Comparison of ENCODE assay signal across 10 cellular contexts in the genomic region with DNA sequence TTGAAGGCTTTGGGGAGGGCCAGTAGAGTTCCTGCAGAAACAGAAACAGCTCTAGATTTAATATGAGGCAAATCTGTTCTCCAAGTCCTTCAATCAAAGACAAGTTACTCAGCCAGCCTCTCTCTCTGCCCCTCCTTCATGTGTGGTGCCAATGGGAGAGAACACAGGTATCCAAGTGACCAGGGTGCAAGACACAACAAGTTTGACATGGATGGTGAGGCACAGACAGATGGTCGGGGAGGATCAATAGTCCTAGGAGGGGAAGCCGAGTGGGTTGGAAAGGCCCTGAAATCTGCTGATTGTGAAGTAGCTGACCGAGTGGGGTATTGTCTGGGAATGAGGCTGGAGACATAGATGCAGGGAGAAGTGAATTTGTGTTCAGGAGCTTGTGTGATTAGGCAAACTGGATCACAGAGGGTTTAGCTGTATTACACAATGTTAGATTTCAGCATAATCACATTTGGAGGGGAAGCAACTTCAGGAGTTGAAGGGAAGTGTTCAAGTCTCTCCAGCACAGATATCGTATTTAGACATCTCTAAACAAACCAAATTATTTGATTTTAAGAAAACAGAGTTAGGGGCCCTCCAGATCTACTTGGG. TPM values are rescaled to one million over a fixed set of nuclear protein-coding genes. Genes with fewer than 3 reads are reported as not detected.
A peak's percentile ranks its signal among the peaks of the same experiment; 100 is the strongest.
DNase-seq lines count a peak whose midpoint lies in the region; ATAC-seq and TF ChIP-seq lines count a peak whose summit lies in the region.
"Had no signal": no experiment of that assay in that cellular context is flagged by ENCODE, and none has a peak within 500 bp of the region (broad histone marks: within the 10 kb centered on the region; RNA-seq: fewer than 3 reads in every experiment).

No MANE protein-coding gene starts in this region.

- H3K27me3 Mint-ChIP-seq in natural killer cell treated with Interleukin-12 subunit alpha and Interleukin-12 subunit beta and Interleukin-15 and Interleukin-18, amount 100 ng/mL, for 72 hours, result no peaks in the 10 kb centered on the region

- H3K27me3 ChIP-seq in HL-60 (ENCODE audit: insufficient read depth, poor library complexity, severe bottlenecking), result no peaks in the 10 kb centered on the region
- H3K27me3 ChIP-seq: hepatocyte, SJSA1 had no signal

- peak overlapping the region; percentile 81 for H3K4me3 Mint-ChIP-seq in natural killer cell treated with Interleukin-12 subunit alpha and Interleukin-12 subunit beta and Interleukin-15 and Interleukin-18, amount 100 ng/mL, for 72 hours

- H3K27ac Mint-ChIP-seq in natural killer cell treated with Interleukin-12 subunit alpha and Interleukin-12 subunit beta and Interleukin-15 and Interleukin-18, amount 100 ng/mL, for 72 hours, result peak overlapping the region; percentile 99

- peaks cover 50% of the 10 kb centered on the region for H3K36me3 Mint-ChIP-seq in natural killer cell treated with Interleukin-12 subunit alpha and Interleukin-12 subunit beta and Interleukin-15 and Interleukin-18, amount 100 ng/mL, for 72 hours

- TF ChIP-seq CTCF in HL-60 (IDR thresholded peaks at IDR 0.05; ENCODE audit: insufficient read depth, low read length), result no peak

- H3K4me1 Mint-ChIP-seq in natural killer cell treated with Interleukin-12 subunit alpha and Interleukin-12 subunit beta and Interleukin-15 and Interleukin-18, amount 100 ng/mL, for 72 hours (ENCODE audit: low read depth in 2 of 2), result peaks cover 66 to 80% of the 10 kb centered on the region in 2 donors

- DNase-seq in CD1c-positive myeloid dendritic cell (ENCODE audit: extremely low spot score) (peak; percentile 66), HL-60 (ENCODE audit: low read depth in 1 of 2, low spot score in 1 of 2) (peak; percentile 38 to 46), DMS79 (lab: John Stamatoyannopoulos, UW) (no peak)
- no peak for DNase-seq in natural killer cell treated with Interleukin-12 subunit alpha and Interleukin-12 subunit beta and Interleukin-15 and Interleukin-18, amount 100 ng/mL, for 72 hours (ENCODE audit: low spot score)
- no peak for DNase-seq in activated effector memory CD4-positive, alpha-beta T cell treated with anti-CD3 and anti-CD28 coated beads, Interleukin-2, amount 50 U/mL, for 16 hours

- no peak for ATAC-seq in natural killer cell treated with Interleukin-12 subunit alpha and Interleukin-12 subunit beta and Interleukin-15 and Interleukin-18, amount 100 ng/mL, for 72 hours
- ATAC-seq in HG02763 (IDR thresholded peaks at IDR 0.05; ENCODE audit: unreplicated experiment), result no peak
- ATAC-seq in HG02938 (IDR thresholded peaks at IDR 0.05; ENCODE audit: unreplicated experiment), result no peak

- H3K9me3 Mint-ChIP-seq in natural killer cell treated with Interleukin-12 subunit alpha and Interleukin-12 subunit beta and Interleukin-15 and Interleukin-18, amount 100 ng/mL, for 72 hours, result peaks cover 8% of the 10 kb centered on the region

- H3K27ac ChIP-seq in HL-60 (replicated peaks) (no peak overlapping the region), cingulate gyrus (ENCODE audit: low read depth, low read length) (peak overlapping the region; percentile 8)
- H3K27ac ChIP-seq: hepatocyte, SJSA1 had no signal

- no peak overlapping the region for H3K4me3 ChIP-seq in HL-60 (replicated peaks; ENCODE audit: insufficient read depth, low read length)
- H3K4me3 ChIP-seq: hepatocyte, SJSA1 had no signal

RNA-seq across cellular contexts. Expression of gene GIMAP1, which starts 1.5 kb away (rescaled TPM):
- total RNA-seq in natural killer cell treated with Interleukin-12 subunit alpha and Interleukin-12 subunit beta and Interleukin-15 and Interleukin-18, amount 100 ng/mL, for 72 hours, result 1 to 10 TPM; 6.6 to 8.8 TPM
- total RNA-seq: hepatocyte, SJSA1 had no signal

RNA-seq across cellular contexts. Expression of gene GIMAP5, which starts 19.3 kb away (rescaled TPM):
- total RNA-seq in natural killer cell treated with Interleukin-12 subunit alpha and Interleukin-12 subunit beta and Interleukin-15 and Interleukin-18, amount 100 ng/mL, for 72 hours, result 100 to 1,000 TPM in 1 of 2 donors, 10 to 100 TPM in 1; 75.5 to 136 TPM
- total RNA-seq: SJSA1 had no signal

RNA-seq across cellular contexts. Expression of gene GIMAP2, which starts 32.4 kb away (rescaled TPM):
- 10 to 100 TPM; 26.1 to 39.2 TPM for total RNA-seq in natural killer cell treated with Interleukin-12 subunit alpha and Interleukin-12 subunit beta and Interleukin-15 and Interleukin-18, amount 100 ng/mL, for 72 hours

Comparison
In these comparisons a context has a peak if more than half of its experiments do, and no peak if none do; other contexts are left out.
1. DNase-seq: peak in CD1c-positive myeloid dendritic cell (single experiment) and HL-60 (2 of 2); none in natural killer cell treated with Interleukin-12 subunit alpha and Interleukin-12 subunit beta and Interleukin-15 and Interleukin-18, amount 100 ng/mL, for 72 hours (single experiment), activated effector memory CD4-positive, alpha-beta T cell treated with anti-CD3 and anti-CD28 coated beads, Interleukin-2, amount 50 U/mL, for 16 hours (single experiment) and DMS79 (single experiment).